16 cellular contexts compared by ENCODE assay signal in genomic region chr6:142313284-142313683, GRCh38. TPM values are rescaled to one million over a fixed set of nuclear protein-coding genes. Genes with fewer than 3 reads are reported as not detected.
A peak's percentile ranks its signal among the peaks of the same experiment; 100 is the strongest.
DNase-seq lines count a peak whose midpoint lies in the region; ATAC-seq and TF ChIP-seq lines count a peak whose summit lies in the region.
"Had no signal": no experiment of that assay in that cellular context is flagged by ENCODE, and none has a peak within 500 bp of the region (broad histone marks: within the 10 kb centered on the region; RNA-seq: fewer than 3 reads in every experiment).

No MANE protein-coding gene starts in this region.

- DNase-seq in ELR (ENCODE audit: low read depth) (peak; percentile 75), RPMI8226 (peak; percentile 27), fibroblast of peridontal ligament (ENCODE audit: extremely low read depth) (peak; percentile 13), omental fat pad (ENCODE audit: low spot score) (no peak), NCI-H526 (lab: John Stamatoyannopoulos, UW) (no peak), HK-2 (ENCODE audit: unreplicated experiment) (no peak), MG63 (no peak)
- DNase-seq: activated naive CD8-positive, alpha-beta T cell treated with anti-CD3 and anti-CD28 coated beads, Interleukin-2, amount 10 ng/mL, durations not matched to agents 7 days and 5 days; CD4-positive, alpha-beta memory T cell; cortex of kidney; NCI-H1436; NCI-H510A; sigmoid colon; stimulated activated naive CD8-positive, alpha-beta T cell treated with anti-CD3 and anti-CD28 coated beads, Interleukin-15, Interleukin-2, amounts not matched to agents 100 U/mL and 50 U/mL, for 24 hours had no signal

- no peak for TF ChIP-seq CTCF in omental fat pad (IDR thresholded peaks at IDR 0.05)

- no peaks in the 10 kb centered on the region for H3K36me3 ChIP-seq in MG63
- H3K36me3 ChIP-seq: sigmoid colon had no signal

- H3K9me3 ChIP-seq in MG63, result no peaks in the 10 kb centered on the region
- H3K9me3 ChIP-seq: sigmoid colon had no signal

- no peak overlapping the region for H3K4me3 ChIP-seq in MG63
- H3K4me3 ChIP-seq: sigmoid colon had no signal

- H3K27me3 ChIP-seq in MG63, result no peaks in the 10 kb centered on the region
- H3K27me3 ChIP-seq: sigmoid colon had no signal

- ATAC-seq in omental fat pad (ENCODE audit: low FRiP score) (peak; percentile 98), GM21515 (IDR thresholded peaks at IDR 0.05; ENCODE audit: unreplicated experiment) (no peak)
- ATAC-seq: Right ventricle myocardium inferior; stimulated activated naive CD8-positive, alpha-beta T cell treated with anti-CD3 and anti-CD28 coated beads, Interleukin-15, Interleukin-2, amounts not matched to agents 100 U/mL and 50 U/mL, for 24 hours had no signal

RNA-seq across cellular contexts. Expression of gene ADGRG6, which starts 11.5 kb away (rescaled TPM):
- 10 to 100 TPM; 28.5 to 68.6 (median 42.7) TPM for total RNA-seq in omental fat pad
- total RNA-seq in MG63 (2014; rRNA removed; shearing (Covaris generic); ENCODE audit: low replicate concordance), result 0.64 and 0.99 TPM in 2 replicates

Comparison
In these comparisons a context has a peak if more than half of its experiments do, and no peak if none do; other contexts are left out.
1. DNase-seq: peak in ELR (single experiment), RPMI8226 (single experiment) and fibroblast of peridontal ligament (single experiment); none in omental fat pad (single experiment), NCI-H526 (0 of 2), HK-2 (single experiment) and MG63 (single experiment).
2. RNA of gene ADGRG6, which starts 11.5 kb away (total RNA-seq): 28.5 to 68.6 TPM in omental fat pad; 0.64 to 0.99 TPM in MG63; every median in the first group is over 10 times any median in the second.